10 cellular contexts compared by ENCODE assay signal in genomic region chr1:181318022-181318857, GRCh38.
DNase-seq lines count a peak whose midpoint lies in the region; ATAC-seq, FAIRE-seq and TF ChIP-seq lines count a peak whose summit lies in the region.
"Had no signal": no experiment of that assay in that cellular context is flagged by ENCODE, and none has a peak within 500 bp of the region (broad histone marks: within the 10 kb centered on the region; RNA-seq: fewer than 3 reads in every experiment).

No MANE protein-coding gene starts in this region.

- H3K4me1 ChIP-seq in HUES6 (ENCODE audit: control insufficient read depth, insufficient read depth, low read length) (peaks cover 9% of the 10 kb centered on the region; the same call in 1 of the 2 replicates), astrocyte (ENCODE audit: insufficient read depth, low read length) (no peaks in the 10 kb centered on the region)

- H3K27ac Mint-ChIP-seq in astrocyte (ENCODE audit: unreplicated experiment) (no peak overlapping the region), mesothelial cell of epicardium (no peak overlapping the region)

- H2AFZ ChIP-seq in astrocyte (ENCODE audit: low read depth, low read length) = no peak overlapping the region

- no peak overlapping the region for H3K9ac ChIP-seq in HUES6 (ENCODE audit: low read length)
- H3K9ac ChIP-seq in astrocyte (ENCODE audit: low read length) = no peak overlapping the region

- H3K9me3 ChIP-seq in HUES6 (ENCODE audit: control insufficient read depth, insufficient read depth, low read depth, low read length) = no peaks in the 10 kb centered on the region
- no peaks in the 10 kb centered on the region for H3K9me3 ChIP-seq in astrocyte (ENCODE audit: insufficient read depth, low read depth, low read length)
- H3K9me3 ChIP-seq: thyroid gland had no signal

- peaks cover 13% of the 10 kb centered on the region for H3K4me1 Mint-ChIP-seq in astrocyte (ENCODE audit: low read depth, unreplicated experiment)
- peaks cover 11% of the 10 kb centered on the region for H3K4me1 Mint-ChIP-seq in mesothelial cell of epicardium

- H4K20me1 ChIP-seq in astrocyte (ENCODE audit: insufficient read depth, low read length) = no peaks in the 10 kb centered on the region

- peaks cover 1% of the 10 kb centered on the region for H3K9me3 Mint-ChIP-seq in astrocyte (ENCODE audit: unreplicated experiment)
- H3K9me3 Mint-ChIP-seq in mesothelial cell of epicardium = no peaks in the 10 kb centered on the region

- H3K36me3 ChIP-seq in HUES6 (ENCODE audit: control insufficient read depth, insufficient read depth, low read length) = no peaks in the 10 kb centered on the region
- no peaks in the 10 kb centered on the region for H3K36me3 ChIP-seq in astrocyte (ENCODE audit: insufficient read depth, low read length)
- H3K36me3 ChIP-seq: thyroid gland had no signal

- TF ChIP-seq CTCF in astrocyte (IDR thresholded peaks at IDR 0.05; ENCODE audit: insufficient read depth, low read depth, low read length) (no peak), mesothelial cell of epicardium (IDR thresholded peaks at IDR 0.05; ENCODE audit: unreplicated experiment) (no peak), GM20000 (IDR thresholded peaks at IDR 0.05; ENCODE audit: extremely low read depth, missing control alignments) (no peak)

- H3K4me3 Mint-ChIP-seq in astrocyte (ENCODE audit: unreplicated experiment) = peak overlapping the region; percentile 79
- H3K4me3 Mint-ChIP-seq in mesothelial cell of epicardium = peak overlapping the region; percentile 56

- DNase-seq in Daoy (ENCODE audit: low read depth) = peak; percentile 27
- DNase-seq in astrocyte (ENCODE audit: low read depth) = no peak
- DNase-seq in mesothelial cell of epicardium (ENCODE audit: low spot score in 2 of 2, unreplicated experiment in 2 of 2) = no peak
- no peak for DNase-seq in GM20000 (ENCODE audit: low spot score)
- no peak for DNase-seq in hepatic stellate cell (ENCODE audit: low spot score)
- DNase-seq: foreskin melanocyte had no signal

- H3K27me3 ChIP-seq in HUES6 (ENCODE audit: control insufficient read depth, insufficient read depth, low read length) = peaks cover 91% of the 10 kb centered on the region
- peaks cover 47% of the 10 kb centered on the region for H3K27me3 ChIP-seq in astrocyte (ENCODE audit: insufficient read depth, low read length)

- H3K36me3 Mint-ChIP-seq in astrocyte (ENCODE audit: low read depth, unreplicated experiment) = no peaks in the 10 kb centered on the region
- no peaks in the 10 kb centered on the region for H3K36me3 Mint-ChIP-seq in mesothelial cell of epicardium

- FAIRE-seq in astrocyte (lab: Jason Lieb, UNC) = no peak

- H3K27me3 Mint-ChIP-seq in astrocyte (ENCODE audit: low read depth, unreplicated experiment) (peaks cover 85% of the 10 kb centered on the region), mesothelial cell of epicardium (ENCODE audit: low read depth) (peaks cover 99% of the 10 kb centered on the region)

- H3K27ac ChIP-seq in HUES6 (ENCODE audit: low read depth, low read length) = no peak overlapping the region
- H3K27ac ChIP-seq in astrocyte (ENCODE audit: low read depth, low read length) = no peak overlapping the region
- H3K27ac ChIP-seq: thyroid gland had no signal

- H3K79me2 ChIP-seq in astrocyte (ENCODE audit: insufficient read depth, low read length) = no peaks in the 10 kb centered on the region

- peak overlapping the region; percentile 64 for H3K4me3 ChIP-seq in HUES6 (ENCODE audit: low read depth, low read length)
- H3K4me3 ChIP-seq in astrocyte (ENCODE audit: insufficient read depth, low read depth, low read length) = no peak overlapping the region
- H3K4me3 ChIP-seq: thyroid gland had no signal

- no peak overlapping the region for H3K4me2 ChIP-seq in astrocyte (ENCODE audit: low read length)

- ATAC-seq in GM21737 (IDR thresholded peaks at IDR 0.05; ENCODE audit: unreplicated experiment) = no peak
- ATAC-seq in GM21825 (IDR thresholded peaks at IDR 0.05; ENCODE audit: unreplicated experiment) = no peak
